ENCODE assay signal across 10 cellular contexts in genomic region chr1:77605246-77606026, GRCh38.
DNase-seq lines count a peak whose midpoint lies in the region; ATAC-seq and TF ChIP-seq lines count a peak whose summit lies in the region.
"Had no signal": no experiment of that assay in that cellular context is flagged by ENCODE, and none has a peak within 500 bp of the region (broad histone marks: within the 10 kb centered on the region; RNA-seq: fewer than 3 reads in every experiment).

No MANE protein-coding gene starts in this region.

- TF ChIP-seq CTCF in type B pancreatic cell (conservative IDR thresholded peaks at IDR 0.05), result no peak

- peak overlapping the region; percentile 4 for H3K4me3 Mint-ChIP-seq in type B pancreatic cell
- H3K4me3 Mint-ChIP-seq: activated CD8-positive, alpha-beta T cell treated with anti-CD3 and anti-CD28 coated beads for 36 hours had no signal

- ATAC-seq in left ventricle myocardium superior, result peak; percentile 93
- ATAC-seq in GM18873 (IDR thresholded peaks at IDR 0.05; ENCODE audit: low FRiP score, unreplicated experiment), result no peak
- ATAC-seq: activated CD8-positive, alpha-beta T cell treated with anti-CD3 and anti-CD28 coated beads for 36 hours had no signal

- H3K36me3 Mint-ChIP-seq in type B pancreatic cell, result peaks cover 51% of the 10 kb centered on the region

- peaks cover 11% of the 10 kb centered on the region for H3K9me3 Mint-ChIP-seq in type B pancreatic cell

- no peak overlapping the region for H3K9ac ChIP-seq in adipocyte (ENCODE audit: low read length)

- no peak overlapping the region for H3K4me3 ChIP-seq in adipocyte (ENCODE audit: low read length)
- H3K4me3 ChIP-seq: suprapubic skin had no signal

- no peaks in the 10 kb centered on the region for H3K27me3 Mint-ChIP-seq in type B pancreatic cell
- H3K27me3 Mint-ChIP-seq: activated CD8-positive, alpha-beta T cell treated with anti-CD3 and anti-CD28 coated beads for 36 hours had no signal

- H3K27me3 ChIP-seq in adipocyte (replicated peaks; ENCODE audit: control insufficient read depth, insufficient read depth, low read length), result no peaks in the 10 kb centered on the region
- H3K27me3 ChIP-seq: suprapubic skin had no signal

- DNase-seq in DMS 273 (lab: John Stamatoyannopoulos, UW; ENCODE audit: unreplicated experiment) (peak; percentile 52), DMS 273 treated with DMSO at 0.1 percent for 48 hours (lab: John Stamatoyannopoulos, UW) (no peak), adipocyte (ENCODE audit: low read depth) (peak; percentile 51), left ventricle myocardium superior (peak; percentile 71), type B pancreatic cell (ENCODE audit: extremely low spot score, unreplicated experiment) (no peak), SHP77 (lab: John Stamatoyannopoulos, UW) (no peak), D341Med (ENCODE audit: low spot score) (no peak)
- DNase-seq: activated CD8-positive, alpha-beta T cell treated with anti-CD3 and anti-CD28 coated beads for 36 hours had no signal

- peaks cover 42% of the 10 kb centered on the region for H3K36me3 ChIP-seq in adipocyte (ENCODE audit: control insufficient read depth, insufficient read depth, low read length, severe bottlenecking)

- peak overlapping the region; percentile 74 for H3K27ac Mint-ChIP-seq in type B pancreatic cell
- H3K27ac Mint-ChIP-seq: activated CD8-positive, alpha-beta T cell treated with anti-CD3 and anti-CD28 coated beads for 36 hours had no signal

- peaks cover 6% of the 10 kb centered on the region for H3K4me1 Mint-ChIP-seq in type B pancreatic cell (ENCODE audit: unreplicated experiment)

- intact Hi-C loops in left ventricle myocardium superior (cut with micrococcal nuclease), result no loop called here

- H3K4me1 ChIP-seq in adipocyte (ENCODE audit: control insufficient read depth, insufficient read depth, low read length), result peaks cover 15% of the 10 kb centered on the region

- H3K9me3 ChIP-seq in adipocyte (ENCODE audit: control insufficient read depth, low read length), result peaks cover 24% of the 10 kb centered on the region

Comparison
In these comparisons a context has a peak if more than half of its experiments do, and no peak if none do; other contexts are left out.
1. DNase-seq: peak in DMS 273 (single experiment), adipocyte (single experiment) and left ventricle myocardium superior (single experiment); none in DMS 273 treated with DMSO at 0.1 percent for 48 hours (single experiment), type B pancreatic cell (single experiment), SHP77 (0 of 2) and D341Med (single experiment).